In the genomic region with DNA sequence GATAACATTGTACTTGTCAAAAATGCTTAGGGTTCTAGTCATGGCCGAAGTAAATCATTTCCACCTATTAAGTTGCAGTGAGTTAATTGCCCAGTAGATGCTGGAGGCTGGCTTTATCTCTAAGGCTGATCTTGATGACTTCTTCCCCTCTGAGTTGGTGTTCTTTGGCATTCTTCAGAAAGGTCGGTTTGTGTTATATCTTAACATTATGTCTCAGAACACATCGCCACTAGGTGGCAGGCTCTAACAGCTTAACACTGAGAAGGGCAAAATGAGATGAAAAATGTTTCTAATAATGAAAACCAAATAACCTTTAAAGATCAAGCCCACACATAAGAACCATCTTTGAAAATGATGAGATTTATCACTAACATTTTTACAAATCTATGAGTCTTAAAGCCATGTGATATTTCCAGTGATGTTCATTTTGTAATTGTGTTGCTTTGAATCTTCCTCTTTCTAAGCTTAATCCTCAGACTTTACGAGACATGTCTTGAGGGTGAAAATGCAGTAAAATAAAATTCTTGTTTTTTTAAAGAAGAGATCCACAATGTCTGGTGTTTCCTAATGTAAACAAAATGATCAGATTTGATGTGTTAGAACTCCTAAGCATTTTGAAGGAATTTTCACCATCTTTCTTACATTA, we compare ENCODE assay signal across 8 cellular contexts. TPM values are rescaled to one million over a fixed set of nuclear protein-coding genes. Genes with fewer than 3 reads are reported as not detected.
DNase-seq lines count a peak whose midpoint lies in the region; ATAC-seq and TF ChIP-seq lines count a peak whose summit lies in the region.

No MANE protein-coding gene starts in this region.

- H4K20me1 ChIP-seq in SU-DHL-6 (ENCODE audit: low read depth, low read length) = no peaks in the 10 kb centered on the region

- H3K9me2 ChIP-seq in SU-DHL-6 (replicated peaks; ENCODE audit: insufficient read depth, low read length) = no peaks in the 10 kb centered on the region

- H3K9me3 Mint-ChIP-seq in activated naive CD8-positive, alpha-beta T cell treated with anti-CD3 and anti-CD28 coated beads, Interleukin-2, amount 50 U/mL, for 24 hours = no peaks in the 10 kb centered on the region

- ATAC-seq in activated naive CD8-positive, alpha-beta T cell treated with anti-CD3 and anti-CD28 coated beads, Interleukin-2, amount 50 U/mL, for 24 hours = peak; percentile 66
- no peak for ATAC-seq in GM18907 (IDR thresholded peaks at IDR 0.05; ENCODE audit: unreplicated experiment)

- H3K4me3 Mint-ChIP-seq in activated naive CD8-positive, alpha-beta T cell treated with anti-CD3 and anti-CD28 coated beads, Interleukin-2, amount 50 U/mL, for 24 hours = no peak overlapping the region

- TF ChIP-seq CTCF in SU-DHL-6 (IDR thresholded peaks at IDR 0.05; ENCODE audit: insufficient read depth, low read length, poor library complexity, severe bottlenecking) (peak; percentile 84), right atrium auricular region (IDR thresholded peaks at IDR 0.05) (peak; percentile 65 to 78)

- H3K4me3 ChIP-seq in SU-DHL-6 (ENCODE audit: insufficient read depth, low read length, poor library complexity, severe bottlenecking) = no peak overlapping the region
- H3K4me3 ChIP-seq in right atrium auricular region = no peak overlapping the region
- no peak overlapping the region for H3K4me3 ChIP-seq in skeletal muscle cell (ENCODE audit: low read depth, low read length)

- no peak overlapping the region for H3K27ac ChIP-seq in SU-DHL-6 (ENCODE audit: low read depth, low read length)
- H3K27ac ChIP-seq in right atrium auricular region = no peak overlapping the region

- H3K36me3 ChIP-seq in SU-DHL-6 (ENCODE audit: low read length) = peaks cover 12% of the 10 kb centered on the region; the same call in 1 of the 2 replicates
- peaks cover 47% of the 10 kb centered on the region for H3K36me3 ChIP-seq in right atrium auricular region

- H3K79me2 ChIP-seq in SU-DHL-6 (ENCODE audit: insufficient read depth, low read length) = no peaks in the 10 kb centered on the region

- no peak overlapping the region for H2AFZ ChIP-seq in SU-DHL-6 (ENCODE audit: low read depth, low read length, severe bottlenecking)

- peaks cover 40% of the 10 kb centered on the region for H3K36me3 Mint-ChIP-seq in activated naive CD8-positive, alpha-beta T cell treated with anti-CD3 and anti-CD28 coated beads, Interleukin-2, amount 50 U/mL, for 24 hours (ENCODE audit: low read depth)

- H3K4me1 Mint-ChIP-seq in activated naive CD8-positive, alpha-beta T cell treated with anti-CD3 and anti-CD28 coated beads, Interleukin-2, amount 50 U/mL, for 24 hours = no peaks in the 10 kb centered on the region

- no peak overlapping the region for H3K27ac Mint-ChIP-seq in activated naive CD8-positive, alpha-beta T cell treated with anti-CD3 and anti-CD28 coated beads, Interleukin-2, amount 50 U/mL, for 24 hours

- H3K9ac ChIP-seq in SU-DHL-6 (ENCODE audit: low read length) = no peak overlapping the region

- DNase-seq in DMS 273 (lab: John Stamatoyannopoulos, UW; ENCODE audit: unreplicated experiment) (peak; percentile 67), DMS 273 treated with DMSO at 0.1 percent for 48 hours (lab: John Stamatoyannopoulos, UW) (no peak), LoVo (ENCODE audit: low spot score) (peak; percentile 47), right atrium auricular region (ENCODE audit: low spot score) (peak; percentile 59), skeletal muscle cell (ENCODE audit: low read depth) (peak; percentile 12)
- peak; percentile 64 for DNase-seq in activated naive CD8-positive, alpha-beta T cell treated with anti-CD3 and anti-CD28 coated beads, Interleukin-2, amount 50 U/mL, for 24 hours

- peaks cover 3% of the 10 kb centered on the region; the same call in 1 of the 2 replicates for H3F3A ChIP-seq in SU-DHL-6 (ENCODE audit: insufficient read depth)

- H3K4me2 ChIP-seq in SU-DHL-6 (ENCODE audit: low read depth, low read length, poor library complexity, severe bottlenecking) = no peak overlapping the region

- no peaks in the 10 kb centered on the region for H3K27me3 Mint-ChIP-seq in activated naive CD8-positive, alpha-beta T cell treated with anti-CD3 and anti-CD28 coated beads, Interleukin-2, amount 50 U/mL, for 24 hours

- no peaks in the 10 kb centered on the region for H3K27me3 ChIP-seq in SU-DHL-6 (ENCODE audit: low read length)
- no peaks in the 10 kb centered on the region for H3K27me3 ChIP-seq in right atrium auricular region

- no peaks in the 10 kb centered on the region for H3K4me1 ChIP-seq in right atrium auricular region

- H3K9me3 ChIP-seq in SU-DHL-6 (ENCODE audit: insufficient read depth, low read length) (no peaks in the 10 kb centered on the region), right atrium auricular region (no peaks in the 10 kb centered on the region)

RNA-seq across cellular contexts. Expression of gene SUDS3, which starts 28.6 kb away (rescaled TPM):
- 10 to 100 TPM; 19.1 to 30.2 TPM for total RNA-seq in right atrium auricular region

RNA-seq across cellular contexts. Expression of gene TAOK3, which starts 32.3 kb away (rescaled TPM):
- total RNA-seq in right atrium auricular region = 10 to 100 TPM; 18.1 to 21.1 TPM
